In the genomic region with DNA sequence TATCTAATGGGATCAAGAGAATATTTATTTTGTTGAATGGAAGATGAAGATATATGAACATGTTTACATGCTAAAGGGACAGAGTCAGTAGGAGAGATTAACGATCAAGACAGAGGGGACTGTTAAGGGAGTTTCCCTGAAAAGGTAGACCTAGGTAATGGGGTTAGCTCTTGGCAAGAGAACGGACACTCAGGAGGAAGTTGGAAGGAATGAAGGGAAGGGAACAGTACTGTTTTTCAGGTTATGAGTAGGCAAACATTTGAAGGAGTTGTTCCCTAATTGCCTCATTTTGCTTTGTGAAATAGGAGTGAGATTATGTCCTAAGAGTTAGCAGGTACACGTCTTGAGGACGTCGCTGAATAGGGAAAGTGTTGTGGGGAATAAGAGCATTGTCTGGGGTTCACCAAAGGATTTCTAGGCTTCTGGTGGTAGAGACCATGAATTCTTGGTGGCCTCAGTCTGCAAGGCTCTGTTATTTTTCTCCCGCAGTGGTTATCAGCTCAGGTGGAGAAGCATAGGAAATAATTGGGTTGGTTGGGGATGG, we compare ENCODE assay signal across 26 cellular contexts.
"Had no signal": no experiment of that assay in that cellular context is flagged by ENCODE, and none has a peak within 500 bp of the region (broad histone marks: within the 10 kb centered on the region; RNA-seq: fewer than 3 reads in every experiment).

No MANE protein-coding gene starts in this region.

- DNase-seq: activated CD4-positive, alpha-beta T cell treated with anti-CD3 and anti-CD28 coated beads for 1 hour; activated CD8-positive, alpha-beta memory T cell treated with anti-CD3 and anti-CD28 coated beads for 24 hours; activated CD8-positive, alpha-beta memory T cell treated with anti-CD3 and anti-CD28 coated beads, Interleukin-2, amount 50 U/mL, for 4 hours; activated naive CD4-positive, alpha-beta T cell; activated T-cell treated with anti-CD3 and anti-CD28 coated beads, Interleukin-2, amount 50 U/mL, for 24 hours; amniotic stem cell; foreskin keratinocyte; immature natural killer cell; kidney glomerular epithelial cell; left ventricle myocardium superior; mesendoderm; naive thymus-derived CD4-positive, alpha-beta T cell; occipital lobe; right lobe of liver; small intestine; stimulated activated CD4-positive, alpha-beta T cell treated with anti-CD3 and anti-CD28 coated beads, Interleukin-2, amount 100 ng/mL, for 24 hours; T-cell; WERI-Rb-1 had no signal

- H2AFZ ChIP-seq: hepatocyte had no signal

- H3K4me3 Mint-ChIP-seq: activated naive CD8-positive, alpha-beta T cell; activated T-cell treated with anti-CD3 and anti-CD28 coated beads, Interleukin-2, amount 50 U/mL, for 24 hours; immature natural killer cell; naive thymus-derived CD4-positive, alpha-beta T cell; neural crest cell; stimulated activated effector memory CD8-positive, alpha-beta T cell treated with anti-CD3 and anti-CD28 coated beads, Interleukin-12 subunit alpha, Interleukin-12 subunit beta, amount 100 ng/mL, for 72 hours; T-cell had no signal

- H3K27ac ChIP-seq: breast epithelium, coronary artery, foreskin keratinocyte, hepatocyte, WERI-Rb-1 had no signal

- H3K9me3 Mint-ChIP-seq: activated T-cell treated with anti-CD3 and anti-CD28 coated beads, Interleukin-2, amount 50 U/mL, for 24 hours; activated T-helper 17 cell treated with anti-CD3 and anti-CD28 coated beads, Interleukin-2, amount 50 U/mL, for 72 hours; immature natural killer cell; stimulated activated effector memory CD8-positive, alpha-beta T cell treated with anti-CD3 and anti-CD28 coated beads, Interleukin-12 subunit alpha, Interleukin-12 subunit beta, amount 100 ng/mL, for 72 hours; T-cell had no signal

- H3K27ac Mint-ChIP-seq: activated naive CD8-positive, alpha-beta T cell; activated T-cell treated with anti-CD3 and anti-CD28 coated beads, Interleukin-2, amount 50 U/mL, for 24 hours; stimulated activated effector memory CD8-positive, alpha-beta T cell treated with anti-CD3 and anti-CD28 coated beads, Interleukin-12 subunit alpha, Interleukin-12 subunit beta, amount 100 ng/mL, for 72 hours; T-cell had no signal

- H3K4me3 ChIP-seq: breast epithelium, coronary artery, hepatocyte, right lobe of liver had no signal

- H3K4me2 ChIP-seq: hepatocyte had no signal

- H3K36me3 ChIP-seq: breast epithelium, right lobe of liver, WERI-Rb-1 had no signal

- H3K27me3 Mint-ChIP-seq: activated naive CD8-positive, alpha-beta T cell; activated T-cell treated with anti-CD3 and anti-CD28 coated beads, Interleukin-2, amount 50 U/mL, for 24 hours; activated T-helper 17 cell treated with anti-CD3 and anti-CD28 coated beads, Interleukin-2, amount 50 U/mL, for 72 hours; naive thymus-derived CD4-positive, alpha-beta T cell; T-cell had no signal

- H3K36me3 Mint-ChIP-seq: immature natural killer cell; stimulated activated effector memory CD8-positive, alpha-beta T cell treated with anti-CD3 and anti-CD28 coated beads, Interleukin-12 subunit alpha, Interleukin-12 subunit beta, amount 100 ng/mL, for 72 hours; T-cell had no signal

- H3K27me3 ChIP-seq: breast epithelium, foreskin keratinocyte, hepatocyte, right lobe of liver had no signal

- H3K9me3 ChIP-seq: breast epithelium, right lobe of liver had no signal

- ATAC-seq: activated T-helper 17 cell treated with anti-CD3 and anti-CD28 coated beads, Interleukin-2, amount 50 U/mL, for 72 hours; foreskin keratinocyte; left ventricle myocardium superior; naive thymus-derived CD4-positive, alpha-beta T cell; right lobe of liver; SK-N-SH treated with all-trans-retinoic acid at 6 μM for 48 hours; stimulated activated effector memory CD8-positive, alpha-beta T cell treated with anti-CD3 and anti-CD28 coated beads, Interleukin-12 subunit alpha, Interleukin-12 subunit beta, amount 100 ng/mL, for 72 hours; T-cell had no signal
